ENCODE assay signal across 8 cellular contexts in the genomic region with DNA sequence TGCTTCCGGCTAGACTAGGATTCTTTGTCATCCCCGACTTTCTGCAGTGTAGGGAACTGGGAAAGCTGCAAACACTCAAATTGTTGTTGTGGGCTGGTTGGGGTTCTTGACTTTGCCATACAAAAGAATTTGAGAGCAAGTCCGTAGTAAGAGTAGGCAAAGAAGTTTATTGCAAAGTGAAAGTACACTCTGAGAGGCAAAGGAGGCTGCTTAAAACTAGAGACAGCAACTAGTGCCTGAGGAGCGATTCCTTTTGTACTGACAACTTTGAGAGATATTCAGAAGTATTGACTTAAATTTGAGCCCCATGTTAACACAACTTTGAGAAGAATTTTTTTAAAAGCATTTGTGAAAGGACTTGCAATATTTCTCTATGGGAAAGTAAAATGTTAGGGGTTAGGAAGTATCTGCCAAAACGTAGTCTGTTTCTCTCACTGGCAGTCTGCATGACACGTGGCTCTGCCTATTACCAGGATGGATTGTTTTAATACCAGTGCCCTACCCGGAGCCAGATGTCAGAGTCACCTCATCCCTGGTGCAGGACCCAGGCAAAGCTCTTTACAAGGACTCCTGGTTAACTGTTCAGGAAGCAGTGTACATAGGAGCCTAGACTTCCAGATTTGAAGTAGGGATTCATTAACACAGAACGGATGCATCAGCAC.
DNase-seq lines count a peak whose midpoint lies in the region; ATAC-seq, FAIRE-seq and TF ChIP-seq lines count a peak whose summit lies in the region.

No MANE protein-coding gene starts in this region.

- H3K9me2 ChIP-seq in SU-DHL-6 (replicated peaks; ENCODE audit: insufficient read depth, low read length), result no peaks in the 10 kb centered on the region

- intact Hi-C loops in esophagus squamous epithelium (cut with DNase I), result no loop called here

- H3K27ac ChIP-seq in SU-DHL-6 (ENCODE audit: low read depth, low read length) (no peak overlapping the region), esophagus squamous epithelium (no peak overlapping the region), skin epidermis (peak overlapping the region in 11 of 21 experiments; percentile 8 to 86 (median 59))

- H3K79me2 ChIP-seq in SU-DHL-6 (ENCODE audit: insufficient read depth, low read length), result no peaks in the 10 kb centered on the region

- no peak overlapping the region for H3K9ac ChIP-seq in SU-DHL-6 (ENCODE audit: low read length)

- H3K4me1 ChIP-seq in esophagus squamous epithelium, result peaks cover 0 to 5% (median 5%) of the 10 kb centered on the region in 3 donors

- no peaks in the 10 kb centered on the region for H3F3A ChIP-seq in SU-DHL-6 (ENCODE audit: insufficient read depth)

- no peak overlapping the region for H2AFZ ChIP-seq in SU-DHL-6 (ENCODE audit: low read depth, low read length, severe bottlenecking)

- TF ChIP-seq POLR2A in esophagus squamous epithelium (IDR thresholded peaks at IDR 0.05), result no peak

- H3K36me3 ChIP-seq in SU-DHL-6 (ENCODE audit: low read length) (no peaks in the 10 kb centered on the region), esophagus squamous epithelium (no peaks in the 10 kb centered on the region)

- FAIRE-seq in GM19239 (lab: Jason Lieb, UNC), result peak; percentile 76

- DNase-seq in GM19239 (ENCODE audit: insufficient read length, low spot score) (no peak), esophagus squamous epithelium (lab: John Stamatoyannopoulos, UW) (no peak), dermis blood vessel endothelial cell (no peak), cerebellar nuclear complex (lab: John Stamatoyannopoulos, UW) (no peak), foreskin melanocyte (no peak)

- H3K27me3 ChIP-seq in SU-DHL-6 (ENCODE audit: low read length), result no peaks in the 10 kb centered on the region
- H3K27me3 ChIP-seq in esophagus squamous epithelium, result no peaks in the 10 kb centered on the region

- H3K4me3 ChIP-seq in SU-DHL-6 (ENCODE audit: insufficient read depth, low read length, poor library complexity, severe bottlenecking) (no peak overlapping the region), esophagus squamous epithelium (peak overlapping the region in 3 of 4 donors; percentile 4 to 53 (median 26)), skin epidermis (peak overlapping the region in 4 of 7 experiments; percentile 1 to 11 (median 6))

- H3K4me2 ChIP-seq in SU-DHL-6 (ENCODE audit: low read depth, low read length, poor library complexity, severe bottlenecking), result peak overlapping the region; percentile 21

- no peak for TF ChIP-seq CTCF in SU-DHL-6 (IDR thresholded peaks at IDR 0.05; ENCODE audit: insufficient read depth, low read length, poor library complexity, severe bottlenecking)
- TF ChIP-seq CTCF in esophagus squamous epithelium (IDR thresholded peaks at IDR 0.05), result no peak

- no peak for ATAC-seq in GM21717 (IDR thresholded peaks at IDR 0.05; ENCODE audit: unreplicated experiment)

- no peaks in the 10 kb centered on the region for H4K20me1 ChIP-seq in SU-DHL-6 (ENCODE audit: low read depth, low read length)

- 40 to 46% methylated on average over 8 of the region's 8 CpGs for WGBS in esophagus squamous epithelium, 2 donors

- H3K9me3 ChIP-seq in SU-DHL-6 (ENCODE audit: insufficient read depth, low read length) (no peaks in the 10 kb centered on the region), esophagus squamous epithelium (no peaks in the 10 kb centered on the region)

Comparison
In these comparisons a context has a peak if more than half of its experiments do, and no peak if none do; other contexts are left out.
1. H3K27ac ChIP-seq: peak in skin epidermis (11 of 21); none in SU-DHL-6 (single experiment) and esophagus squamous epithelium (0 of 4).